ENCODE assay signal across 9 cellular contexts in the genomic region with DNA sequence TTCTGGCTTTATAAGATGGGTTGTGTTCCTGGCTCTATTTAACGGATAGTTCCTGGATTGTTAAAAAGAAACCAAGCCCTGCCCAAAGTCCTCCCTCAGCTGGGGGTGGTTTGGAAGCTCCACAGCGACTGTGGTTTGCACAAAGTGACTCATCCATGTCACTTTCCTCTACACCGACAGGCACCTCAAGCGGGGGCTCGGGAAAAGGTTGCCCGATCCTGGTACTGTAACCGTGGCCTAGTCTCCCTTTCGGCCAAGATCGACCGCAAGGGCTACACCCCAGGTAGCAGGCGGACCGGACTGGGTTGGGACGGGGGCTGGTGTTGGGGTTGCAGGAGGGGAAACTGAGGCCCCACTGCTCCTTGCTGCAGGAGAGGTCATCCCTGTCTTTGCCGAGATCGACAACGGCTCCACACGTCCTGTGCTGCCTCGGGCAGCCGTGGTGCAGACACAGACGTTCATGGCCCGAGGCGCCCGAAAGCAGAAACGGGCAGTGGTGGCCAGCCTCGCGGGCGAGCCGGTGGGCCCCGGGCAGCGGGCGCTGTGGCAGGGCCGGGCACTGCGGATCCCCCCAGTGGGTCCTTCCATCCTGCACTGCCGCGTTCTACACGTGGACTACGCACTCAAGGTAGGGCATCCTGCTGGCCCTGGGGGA. TPM values are rescaled to one million over a fixed set of nuclear protein-coding genes. Genes with fewer than 3 reads are reported as not detected.
DNase-seq lines count a peak whose midpoint lies in the region; ATAC-seq and TF ChIP-seq lines count a peak whose summit lies in the region.
"Had no signal": no experiment of that assay in that cellular context is flagged by ENCODE, and none has a peak within 500 bp of the region (broad histone marks: within the 10 kb centered on the region; RNA-seq: fewer than 3 reads in every experiment).

No MANE protein-coding gene starts in this region.

- peak overlapping the region; percentile 68 for H3K27ac Mint-ChIP-seq in Calu3 (ENCODE audit: unreplicated experiment)
- no peak overlapping the region for H3K27ac Mint-ChIP-seq in chondrocyte (ENCODE audit: unreplicated experiment)
- H3K27ac Mint-ChIP-seq: type B pancreatic cell had no signal

- in situ Hi-C loops in Panc1 (cut with HindIII; ENCODE audit: low pct_unique_long_range_greater_than_20kb, low sequenced_read_pairs) (no loop called here), KBM-7 (cut with MboI; ENCODE audit: low pct_unique_long_range_greater_than_20kb, low sequenced_read_pairs) (no loop called here)

- H3K36me3 ChIP-seq in Panc1 (ENCODE audit: control insufficient read depth, insufficient read depth, low read length) (no peaks in the 10 kb centered on the region), rectal smooth muscle tissue (ENCODE audit: control insufficient read depth, insufficient read depth, low read length) (peaks cover 18% of the 10 kb centered on the region)

- H3K27ac ChIP-seq in Panc1 (ENCODE audit: low read length) (0 out of 2 replicates have a peak overlapping the region, but pooled peaks have one; percentile 54), rectal smooth muscle tissue (ENCODE audit: low read depth, low read length) (no peak overlapping the region)

- H3K9me3 Mint-ChIP-seq in Calu3 (ENCODE audit: low read depth, unreplicated experiment) = no peaks in the 10 kb centered on the region
- no peaks in the 10 kb centered on the region for H3K9me3 Mint-ChIP-seq in chondrocyte (ENCODE audit: low read depth)
- H3K9me3 Mint-ChIP-seq: type B pancreatic cell had no signal

- no peaks in the 10 kb centered on the region for H3K27me3 Mint-ChIP-seq in Calu3 (ENCODE audit: unreplicated experiment)
- no peaks in the 10 kb centered on the region for H3K27me3 Mint-ChIP-seq in chondrocyte (ENCODE audit: low read depth)

- intact Hi-C loops in Calu3 (cut with micrococcal nuclease; ENCODE audit: unreplicated experiment) = loop anchor here (5.0 kb wide), 1 partner anchor 243 kb away; no protein-coding TSS in a partner anchor
- intact Hi-C loops in Panc1 (cut with micrococcal nuclease; ENCODE audit: unreplicated experiment) = no loop called here

- H3K4me3 ChIP-seq in Panc1 (ENCODE audit: low read depth in 2 of 2, low read length in 2 of 2) = peak overlapping the region in 1 of 2 experiments; percentile 39; a peak in 2 of 4 replicates
- peak overlapping the region; percentile 7 for H3K4me3 ChIP-seq in rectal smooth muscle tissue (ENCODE audit: low read length)

- ATAC-seq in Panc1 (no peak), HG03442 (IDR thresholded peaks at IDR 0.05; ENCODE audit: unreplicated experiment) (no peak), GM18519 (IDR thresholded peaks at IDR 0.05; ENCODE audit: low FRiP score, unreplicated experiment) (no peak)

- H3K4me3 Mint-ChIP-seq in Calu3 (ENCODE audit: low read depth, unreplicated experiment) = peak overlapping the region; percentile 66
- peak overlapping the region; percentile 72 for H3K4me3 Mint-ChIP-seq in chondrocyte (ENCODE audit: unreplicated experiment)

- no peak overlapping the region for H3K9ac ChIP-seq in rectal smooth muscle tissue (ENCODE audit: low read length)

- POLR2A ChIA-PET in Panc1 (lab: Charles Lee) = no interaction called here
- POLR2A ChIA-PET in GM10248 (lab: Yijun Ruan, JAX) = no interaction called here

- no peak for TF ChIP-seq CTCF in Calu3 (IDR thresholded peaks at IDR 0.05; ENCODE audit: unreplicated experiment)
- TF ChIP-seq CTCF in Panc1 (IDR thresholded peaks at IDR 0.05) = no peak
- no peak for TF ChIP-seq CTCF in chondrocyte (IDR thresholded peaks at IDR 0.05)
- TF ChIP-seq CTCF in GM10248 (IDR thresholded peaks at IDR 0.05; ENCODE audit: control extremely low read depth, extremely low read depth, low read depth, missing control alignments) = no peak

- peaks cover 20% of the 10 kb centered on the region for H3K4me1 Mint-ChIP-seq in Calu3 (ENCODE audit: low read depth, unreplicated experiment)
- H3K4me1 Mint-ChIP-seq in chondrocyte (ENCODE audit: low read depth) = peaks cover 36% of the 10 kb centered on the region

- BruUV-seq in Calu3 (replicated peaks; lab: Mats Ljungman, UMichigan) (no TSS peak), Panc1 (replicated peaks; lab: Mats Ljungman, UMichigan) (no TSS peak)

- peaks cover 47% of the 10 kb centered on the region for H3K36me3 Mint-ChIP-seq in Calu3 (ENCODE audit: insufficient read depth, unreplicated experiment)
- H3K36me3 Mint-ChIP-seq in chondrocyte (ENCODE audit: low read depth) = peaks cover 17% of the 10 kb centered on the region
- H3K36me3 Mint-ChIP-seq: type B pancreatic cell had no signal

- CTCF ChIA-PET in Calu3 (lab: Charles Lee) (interaction anchor here (1.3 kb wide), 1 partner anchor 20 kb away, joined by 3 read pairs; no protein-coding TSS in a partner anchor), Panc1 (lab: Charles Lee) (no interaction called here), GM10248 (lab: Yijun Ruan, JAX) (interaction anchor here (13.4 kb wide), 1 partner anchor 49 kb away, joined by 135 read pairs; no protein-coding TSS in a partner anchor)

- peaks cover 18% of the 10 kb centered on the region for H3K4me1 ChIP-seq in Panc1 (ENCODE audit: control insufficient read depth, insufficient read depth, low read length)
- peaks cover 6% of the 10 kb centered on the region for H3K4me1 ChIP-seq in rectal smooth muscle tissue (ENCODE audit: control insufficient read depth, insufficient read depth, low read length)

- H3K27me3 ChIP-seq in Panc1 (ENCODE audit: control insufficient read depth, insufficient read depth, low read length) (no peaks in the 10 kb centered on the region), rectal smooth muscle tissue (ENCODE audit: control insufficient read depth, insufficient read depth, low read length) (no peaks in the 10 kb centered on the region)

- no peaks in the 10 kb centered on the region for H3K9me3 ChIP-seq in Panc1 (ENCODE audit: control insufficient read depth, insufficient read depth, low read depth, low read length)

- DNase-seq in Calu3 = peak; percentile 42
- DNase-seq in Panc1 (ENCODE audit: low read depth, low spot score) = no peak
- DNase-seq in chondrocyte (ENCODE audit: low spot score) = no peak
- no peak for DNase-seq in KBM-7
- DNase-seq in GM10248 (ENCODE audit: extremely low spot score) = no peak

RNA-seq across cellular contexts. Expression of a gene that starts 1.6 kb away (rescaled TPM):
- 15.8 and 23.0 TPM in 2 replicates for total RNA-seq in Calu3 (2022)
- total RNA-seq in Panc1 (2021; ENCODE audit: unreplicated experiment) = 21.4 TPM
- 25.6 TPM for polyA plus RNA-seq in Panc1 (2012; ENCODE audit: insufficient read length)
- 12.2 to 19.8 TPM (median 17.8 TPM) in 3 replicates for total RNA-seq in chondrocyte

RNA-seq across cellular contexts. Expression of a gene that starts 42.6 kb away (rescaled TPM):
- total RNA-seq in Calu3 (2022) = not detected in 2 replicates
- 0.90 TPM for total RNA-seq in Panc1 (2021; ENCODE audit: unreplicated experiment)
- polyA plus RNA-seq in Panc1 (2012; ENCODE audit: insufficient read length) = 3.0 TPM
- 0.31 TPM in 1 of 3 replicates, not detected in the others for total RNA-seq in chondrocyte
